ENCODE assay signal across 20 cellular contexts in the genomic region with DNA sequence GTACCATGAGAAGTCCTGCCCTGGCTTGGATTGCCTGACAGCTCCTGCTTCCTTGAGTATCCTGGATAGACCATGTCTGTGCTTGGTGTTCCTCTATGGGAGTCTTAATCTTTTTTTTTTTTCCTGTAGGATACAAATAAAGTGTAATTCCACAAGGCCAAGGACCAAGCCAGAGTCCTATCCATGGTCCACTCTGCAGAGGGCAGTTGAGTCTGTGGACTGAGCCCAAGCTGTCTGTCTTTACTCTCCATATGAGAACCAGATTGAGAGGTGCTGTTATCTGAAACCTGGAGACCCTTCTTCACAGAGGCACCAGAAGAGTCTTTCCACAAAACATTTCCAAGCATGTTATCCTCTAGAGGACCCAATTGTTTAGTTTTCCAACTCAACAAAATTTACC. TPM values are rescaled to one million over a fixed set of nuclear protein-coding genes. Genes with fewer than 3 reads are reported as not detected.
DNase-seq lines count a peak whose midpoint lies in the region; ATAC-seq, FAIRE-seq and TF ChIP-seq lines count a peak whose summit lies in the region.
"Had no signal": no experiment of that assay in that cellular context is flagged by ENCODE, and none has a peak within 500 bp of the region (broad histone marks: within the 10 kb centered on the region; RNA-seq: fewer than 3 reads in every experiment).

No MANE protein-coding gene starts in this region.

- DNase-seq in activated CD4-positive, alpha-beta T cell treated with anti-CD3 and anti-CD28 coated beads for 36 hours, result no peak
- no peak for DNase-seq in activated CD4-positive, alpha-beta T cell treated with anti-CD3 and anti-CD28 coated beads for 4 hours
- no peak for DNase-seq in H1 (ENCODE audit: low read depth in 1 of 2, low spot score in 2 of 2)
- DNase-seq in neural progenitor cell (ENCODE audit: low spot score), result no peak
- DNase-seq in dedifferentiated amniotic fluid mesenchymal stem cell (ENCODE audit: extremely low spot score), result no peak
- no peak for DNase-seq in CD1c-positive myeloid dendritic cell (ENCODE audit: extremely low spot score)
- DNase-seq: activated CD8-positive, alpha-beta T cell treated with anti-CD3 and anti-CD28 coated beads for 36 hours; activated T-cell treated with anti-CD3 and anti-CD28 coated beads, Interleukin-2, amount 50 U/mL, for 72 hours; amniotic stem cell; EL; islet precursor cell; NCI-H510A; transverse colon had no signal

- peaks cover 0 to 29% (median 12%) of the 10 kb centered on the region in 4 experiments; a peak in 6 of 7 replicates for H3K4me1 ChIP-seq in H1 (replicated peaks in 1 of 4; ENCODE audit: control insufficient read depth in 3 of 4, insufficient read depth in 4 of 4, low read length in 3 of 4)
- H3K4me1 ChIP-seq in neural progenitor cell, result peaks cover 11% of the 10 kb centered on the region

- H3K18ac ChIP-seq in H1 (ENCODE audit: extremely low read depth, low read length), result no peak overlapping the region

- H3K36me3 ChIP-seq in H1 (ENCODE audit: control insufficient read depth in 2 of 4, insufficient read depth in 4 of 4, low read length in 3 of 4) (peaks cover 0 to 14% (median 0%) of the 10 kb centered on the region in 4 experiments; a peak in 1 of 8 replicates), neural progenitor cell (no peaks in the 10 kb centered on the region)
- H3K36me3 ChIP-seq: neutrophil, transverse colon had no signal

- no peaks in the 10 kb centered on the region for H3K9me3 Mint-ChIP-seq in activated CD4-positive, alpha-beta T cell treated with anti-CD3 and anti-CD28 coated beads for 36 hours (ENCODE audit: low read depth)
- no peaks in the 10 kb centered on the region for H3K9me3 Mint-ChIP-seq in neural progenitor cell
- H3K9me3 Mint-ChIP-seq: activated CD8-positive, alpha-beta T cell treated with anti-CD3 and anti-CD28 coated beads for 36 hours; activated T-cell treated with anti-CD3 and anti-CD28 coated beads, Interleukin-2, amount 50 U/mL, for 72 hours; stimulated activated naive CD8-positive, alpha-beta T cell treated with anti-CD3 and anti-CD28 coated beads, Interleukin-15, Interleukin-2, amounts not matched to agents 100 ng/mL and 50 ng/mL, for 24 hours had no signal

- peak overlapping the region in 1 of 2 experiments; percentile 97; a peak in 1 of 4 replicates for H3K4me2 ChIP-seq in H1 (ENCODE audit: insufficient read depth in 1 of 2, low read depth in 2 of 2, low read length in 2 of 2)
- no peak overlapping the region for H3K4me2 ChIP-seq in neural progenitor cell

- H2BK12ac ChIP-seq in H1 (ENCODE audit: low read depth, low read length), result no peak overlapping the region

- peak overlapping the region; percentile 10 for H2BK120ac ChIP-seq in H1 (replicated peaks; ENCODE audit: low read depth, low read length)

- TF ChIP-seq CTCF in H1 (IDR thresholded peaks at IDR 0.05; ENCODE audit: control extremely low read depth in 1 of 3, insufficient read depth in 1 of 3, low read depth in 1 of 3, low read length in 3 of 3), result no peak
- no peak for TF ChIP-seq CTCF in neural progenitor cell (IDR thresholded peaks at IDR 0.05)

- H3K4me3 Mint-ChIP-seq in activated CD4-positive, alpha-beta T cell treated with anti-CD3 and anti-CD28 coated beads for 36 hours, result peak overlapping the region; percentile 77
- peak overlapping the region; percentile 83 for H3K4me3 Mint-ChIP-seq in neural progenitor cell

- H2BK5ac ChIP-seq in H1 (ENCODE audit: low read depth, low read length), result no peak overlapping the region

- ATAC-seq in activated CD4-positive, alpha-beta T cell treated with anti-CD3 and anti-CD28 coated beads for 36 hours, result no peak
- no peak for ATAC-seq in HG02870 (IDR thresholded peaks at IDR 0.05; ENCODE audit: unreplicated experiment)
- ATAC-seq: activated CD8-positive, alpha-beta T cell treated with anti-CD3 and anti-CD28 coated beads for 36 hours; activated T-cell treated with anti-CD3 and anti-CD28 coated beads, Interleukin-2, amount 50 U/mL, for 72 hours had no signal

- peaks cover 11% of the 10 kb centered on the region for H3K23me2 ChIP-seq in H1 (ENCODE audit: low read depth, low read length)

- H3F3A ChIP-seq in neural progenitor cell (ENCODE audit: low read depth), result peaks cover 27% of the 10 kb centered on the region

- intact Hi-C loops in activated CD4-positive, alpha-beta T cell treated with anti-CD3 and anti-CD28 coated beads for 36 hours (cut with DNase I, micrococcal nuclease), result loop anchor here in 1 of 2 experiments (2.0 kb wide), 1 partner anchor 51 kb away; the partner anchor contains the start of gene RAB10

- no peak overlapping the region for H3K4me3 ChIP-seq in H1 (ENCODE audit: extremely low read depth in 1 of 4, insufficient read depth in 2 of 4, low read depth in 3 of 4, low read length in 4 of 4)
- H3K4me3 ChIP-seq in neural progenitor cell, result no peak overlapping the region

- no peak overlapping the region for H4K8ac ChIP-seq in H1 (ENCODE audit: extremely low read depth, insufficient read depth, low read length)

- H3K27ac Mint-ChIP-seq in activated CD4-positive, alpha-beta T cell treated with anti-CD3 and anti-CD28 coated beads for 36 hours, result no peak overlapping the region
- no peak overlapping the region for H3K27ac Mint-ChIP-seq in neural progenitor cell
- H3K27ac Mint-ChIP-seq: activated CD8-positive, alpha-beta T cell treated with anti-CD3 and anti-CD28 coated beads for 36 hours; activated T-cell treated with anti-CD3 and anti-CD28 coated beads, Interleukin-2, amount 50 U/mL, for 72 hours had no signal

- H3K56ac ChIP-seq in H1 (replicated peaks; ENCODE audit: insufficient read length, low read depth, low read length), result no peak overlapping the region

- no peaks in the 10 kb centered on the region for H3K27me3 ChIP-seq in H1 (replicated peaks in 1 of 4; ENCODE audit: control insufficient read depth in 3 of 4, extremely low read depth in 1 of 4, insufficient read depth in 3 of 4, low read length in 3 of 4)
- H3K27me3 ChIP-seq in neural progenitor cell, result no peaks in the 10 kb centered on the region
- H3K27me3 ChIP-seq: neutrophil, transverse colon had no signal

- H2BK20ac ChIP-seq in H1 (ENCODE audit: low read length), result 0 out of 2 replicates have a peak overlapping the region, but pooled peaks have one; percentile 90

- H2AK5ac ChIP-seq in H1 (ENCODE audit: low read depth, low read length), result no peak overlapping the region

- no peak for TF ChIP-seq EP300 in Ishikawa (IDR thresholded peaks at IDR 0.05; ENCODE audit: borderline replicate concordance)
- no peak for TF ChIP-seq EP300 in H1 (IDR thresholded peaks at IDR 0.05; ENCODE audit: borderline replicate concordance in 1 of 2, low read depth in 2 of 2, low read length in 2 of 2)

- H4K5ac ChIP-seq in H1 (ENCODE audit: insufficient read length, low read depth, low read length), result no peak overlapping the region

- H4K91ac ChIP-seq in H1 (replicated peaks; ENCODE audit: insufficient read length, low read length), result no peak overlapping the region

- FAIRE-seq in H1 (lab: Jason Lieb, UNC), result no peak
- FAIRE-seq: GM18507, H54 had no signal

- no peaks in the 10 kb centered on the region for H3K9me3 ChIP-seq in H1 (ENCODE audit: insufficient read depth in 2 of 2, low read depth in 1 of 2, low read length in 1 of 2)
- no peaks in the 10 kb centered on the region for H3K9me3 ChIP-seq in neural progenitor cell (ENCODE audit: low read depth)
- H3K9me3 ChIP-seq: neutrophil, transverse colon had no signal

- H3K79me1 ChIP-seq in H1 (ENCODE audit: low read depth, low read length), result peaks cover 14% of the 10 kb centered on the region

- H2AFZ ChIP-seq in H1 (ENCODE audit: low read length) (no peak overlapping the region), neural progenitor cell (replicated peaks) (no peak overlapping the region)

- H3K36me3 Mint-ChIP-seq in activated CD4-positive, alpha-beta T cell treated with anti-CD3 and anti-CD28 coated beads for 36 hours (ENCODE audit: low read depth), result no peaks in the 10 kb centered on the region
- peaks cover 6% of the 10 kb centered on the region for H3K36me3 Mint-ChIP-seq in neural progenitor cell

- no peak for TF ChIP-seq POLR2A in H1 (IDR thresholded peaks at IDR 0.05; ENCODE audit: control extremely low read depth in 1 of 2, low read depth in 2 of 2, low read length in 2 of 2)

- no peak overlapping the region; the same call in 1 of the 2 replicates for H2BK15ac ChIP-seq in H1 (ENCODE audit: low read length)

- H3K23ac ChIP-seq in H1 (ENCODE audit: insufficient read length), result no peak overlapping the region

- no peak overlapping the region for H3K4ac ChIP-seq in H1 (replicated peaks; ENCODE audit: insufficient read length, low read depth, low read length)

- H3K9ac ChIP-seq in H1 (replicated peaks in 1 of 4; ENCODE audit: extremely low read depth in 1 of 4, low read depth in 3 of 4, low read length in 3 of 4), result no peak overlapping the region
- no peak overlapping the region for H3K9ac ChIP-seq in neural progenitor cell

- no peak overlapping the region for H3K14ac ChIP-seq in H1 (ENCODE audit: insufficient read length)

- CTCF ChIA-PET in activated CD4-positive, alpha-beta T cell treated with anti-CD3 and anti-CD28 coated beads for 36 hours (lab: Charles Lee), result interaction anchor here (0.6 to 1.3 kb wide), 4 partner anchors 51 to 377 kb away, joined by 3 to 5 read pairs (median 3); no protein-coding TSS in a partner anchor
- CTCF ChIA-PET in H1 (lab: Charles Lee; ENCODE audit: partially characterized antibody), result interaction anchor here (0.6 to 3.7 kb wide), 9 partner anchors 17 to 161 kb away, joined by 3 to 13 read pairs (median 5); no protein-coding TSS in a partner anchor

- POLR2A ChIA-PET in activated CD4-positive, alpha-beta T cell treated with anti-CD3 and anti-CD28 coated beads for 36 hours (lab: Charles Lee), result interaction anchor here (0.6 kb wide), 1 partner anchor 216 kb away, joined by 3 read pairs; no protein-coding TSS in a partner anchor
- POLR2A ChIA-PET in H1 (lab: Charles Lee; ENCODE audit: partially characterized antibody), result interaction anchor here (0.6 to 1.5 kb wide), 6 partner anchors 11 to 568 kb away, joined by 3 to 5 read pairs (median 4); no protein-coding TSS in a partner anchor

- TF ChIP-seq RAD21 in Ishikawa (IDR thresholded peaks at IDR 0.05; ENCODE audit: low read depth) (peak; percentile 75), H1 (IDR thresholded peaks at IDR 0.05 in 1 of 2, conservative IDR thresholded peaks at IDR 0.05 in 1 of 2; ENCODE audit: low read depth in 2 of 2, low read length in 2 of 2) (no peak)

- H3K79me2 ChIP-seq in H1 (ENCODE audit: control insufficient read depth in 1 of 2, insufficient read depth in 2 of 2, low read length in 2 of 2) (peaks cover 0 to 24% of the 10 kb centered on the region in 2 experiments; a peak in 1 of 4 replicates), neural progenitor cell (ENCODE audit: low read depth) (peaks cover 29% of the 10 kb centered on the region)

- no peaks in the 10 kb centered on the region for H3K27me3 Mint-ChIP-seq in activated CD4-positive, alpha-beta T cell treated with anti-CD3 and anti-CD28 coated beads for 36 hours
- peaks cover 21% of the 10 kb centered on the region for H3K27me3 Mint-ChIP-seq in neural progenitor cell (ENCODE audit: insufficient read depth, low read depth)
- H3K27me3 Mint-ChIP-seq: activated CD8-positive, alpha-beta T cell treated with anti-CD3 and anti-CD28 coated beads for 36 hours; stimulated activated naive CD8-positive, alpha-beta T cell treated with anti-CD3 and anti-CD28 coated beads, Interleukin-15, Interleukin-2, amounts not matched to agents 100 ng/mL and 50 ng/mL, for 24 hours had no signal

- H3K4me1 Mint-ChIP-seq in activated CD4-positive, alpha-beta T cell treated with anti-CD3 and anti-CD28 coated beads for 36 hours, result peaks cover 2% of the 10 kb centered on the region
- H3K4me1 Mint-ChIP-seq in neural progenitor cell, result peaks cover 29% of the 10 kb centered on the region

- H3K27ac ChIP-seq in H1 (ENCODE audit: low read depth, low read length) (no peak overlapping the region), neural progenitor cell (no peak overlapping the region)
- H3K27ac ChIP-seq: C4-2B, neutrophil had no signal

- peaks cover 3 to 4% of the 10 kb centered on the region in 2 experiments for H4K20me1 ChIP-seq in H1 (replicated peaks in 1 of 2; ENCODE audit: control insufficient read depth in 1 of 2, insufficient read depth in 2 of 2, low read length in 2 of 2)
- H4K20me1 ChIP-seq in neural progenitor cell (ENCODE audit: low read depth), result peaks cover 21% of the 10 kb centered on the region

RNA-seq across cellular contexts. Expression of gene KIF3C, which starts 1.4 kb away (rescaled TPM):
- 1 to 10 TPM; 5.2 to 5.3 TPM for total RNA-seq in activated CD4-positive, alpha-beta T cell treated with anti-CD3 and anti-CD28 coated beads for 36 hours
- 58.1 and 58.8 TPM in 2 replicates for total RNA-seq in H1 (2021; fragmentation: NEBNext Ultra II Directional; extraction: Animal tissue kit (Norgen Biotek cat#: 25700))
- polyA plus RNA-seq in H1 (2011; rRNA removed), result 13.4 and 19.8 TPM in 2 replicates
- polyA plus RNA-seq in H1 (2011; cell fraction: cytosol; rRNA removed), result 15.9 TPM
- polyA plus RNA-seq in H1 (2011; cell fraction: nucleus; rRNA removed), result 15.7 TPM
- 31.8 to 45.5 TPM (median 37.5 TPM) in 4 replicates for polyA plus RNA-seq in H1 (2012, experiment 1 of 2)
- 41.8 TPM for polyA plus RNA-seq in H1 (2012, experiment 2 of 2)
- 26.2 TPM for polyA plus RNA-seq in H1 (2013, experiment 1 of 2)
- polyA plus RNA-seq in H1 (2013, experiment 2 of 2), result 26.2 TPM
- 22.5 and 25.9 TPM in 2 replicates for polyA minus RNA-seq in H1 (2011; rRNA and poly(A)+ RNA removed)
- polyA minus RNA-seq in H1 (2011; cell fraction: cytosol; rRNA and poly(A)+ RNA removed), result 36.0 TPM
- polyA minus RNA-seq in H1 (2011; cell fraction: nucleus; rRNA and poly(A)+ RNA removed), result 20.8 TPM
- total RNA-seq in neural progenitor cell (ENCODE audit: low replicate concordance), result 13.2 and 25.9 TPM in 2 replicates

RNA-seq across cellular contexts. Expression of gene RAB10, which starts 50.1 kb away (rescaled TPM):
- total RNA-seq in activated CD4-positive, alpha-beta T cell treated with anti-CD3 and anti-CD28 coated beads for 36 hours, result 100 to 1,000 TPM; 103 to 160 TPM
- 127 and 136 TPM in 2 replicates for total RNA-seq in H1 (2021; fragmentation: NEBNext Ultra II Directional; extraction: Animal tissue kit (Norgen Biotek cat#: 25700))
- 42.6 and 54.0 TPM in 2 replicates for polyA plus RNA-seq in H1 (2011; rRNA removed)
- polyA plus RNA-seq in H1 (2011; cell fraction: cytosol; rRNA removed), result 89.1 TPM
- 33.3 TPM for polyA plus RNA-seq in H1 (2011; cell fraction: nucleus; rRNA removed)
- polyA plus RNA-seq in H1 (2012, experiment 1 of 2), result 86.7 to 134 TPM (median 95.2 TPM) in 4 replicates
- 36.5 TPM for polyA plus RNA-seq in H1 (2012, experiment 2 of 2)
- polyA plus RNA-seq in H1 (2013, experiment 1 of 2), result 78.4 TPM
- 84.4 TPM for polyA plus RNA-seq in H1 (2013, experiment 2 of 2)
- 40.8 and 48.4 TPM in 2 replicates for polyA minus RNA-seq in H1 (2011; rRNA and poly(A)+ RNA removed)
- polyA minus RNA-seq in H1 (2011; cell fraction: cytosol; rRNA and poly(A)+ RNA removed), result 67.7 TPM
- polyA minus RNA-seq in H1 (2011; cell fraction: nucleus; rRNA and poly(A)+ RNA removed), result 47.1 TPM
- total RNA-seq in neural progenitor cell (ENCODE audit: low replicate concordance), result 123 and 238 TPM in 2 replicates
